1 cellular context compared by ENCODE assay signal in genomic region chr5:57989378-57989777, GRCh38.
TF ChIP-seq lines count a peak whose summit lies in the region.

No MANE protein-coding gene starts in this region.

TF ChIP-seq in WTC11, 78 proteins besides CTCF, POLR2A, EP300 and RAD21 (continued from another document):
- no peak for TF ChIP-seq ARID4B (CRISPR knock-in tag; IDR thresholded peaks at IDR 0.05; ENCODE audit: borderline replicate concordance)
